10 cellular contexts compared by ENCODE assay signal in the genomic region with DNA sequence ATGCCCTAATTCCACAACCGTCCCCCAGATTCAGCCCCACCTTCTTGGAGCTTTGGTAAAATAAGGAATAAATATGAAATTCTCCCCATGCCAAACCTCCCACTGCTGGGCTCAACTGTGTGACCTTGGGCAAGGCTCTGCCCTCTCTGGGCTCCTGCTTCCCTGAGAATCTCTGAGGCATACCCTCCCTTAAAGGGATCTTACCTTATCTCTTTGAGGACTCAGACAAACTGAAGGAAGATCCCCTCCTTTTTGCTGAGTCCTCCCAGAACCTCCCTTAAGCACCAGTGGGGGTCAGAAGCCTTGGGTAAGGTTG. TPM values are rescaled to one million over a fixed set of nuclear protein-coding genes. Genes with fewer than 3 reads are reported as not detected.
A peak's percentile ranks its signal among the peaks of the same experiment; 100 is the strongest.
DNase-seq lines count a peak whose midpoint lies in the region; ATAC-seq and TF ChIP-seq lines count a peak whose summit lies in the region.
"Had no signal": no experiment of that assay in that cellular context is flagged by ENCODE, and none has a peak within 500 bp of the region (broad histone marks: within the 10 kb centered on the region; RNA-seq: fewer than 3 reads in every experiment).

No MANE protein-coding gene starts in this region.

- H3K27ac ChIP-seq in AG04450 (ENCODE audit: low read depth, low read length) (peak overlapping the region; percentile 97), colonic mucosa (peak overlapping the region; percentile 86)

- peaks cover 4% of the 10 kb centered on the region for H3K36me3 Mint-ChIP-seq in nephron (ENCODE audit: low read depth)

- DNase-seq in AG04450 (ENCODE audit: low read depth, low spot score), result no peak
- DNase-seq in HFF-Myc (ENCODE audit: extremely low read depth, low read depth), result no peak
- DNase-seq in colonic mucosa, result no peak
- DNase-seq in RKO (ENCODE audit: low spot score), result no peak
- no peak for DNase-seq in islet precursor cell
- no peak for DNase-seq in cerebellar cortex (ENCODE audit: low spot score)
- DNase-seq: effector memory CD4-positive, alpha-beta T cell; NCI-H748 treated with DMSO at 0.1 percent for 48 hours had no signal

- peaks cover 8% of the 10 kb centered on the region; the same call in 1 of the 2 replicates for H3K9me3 ChIP-seq in AG04450 (ENCODE audit: control insufficient read depth, insufficient read depth, low read length)
- no peaks in the 10 kb centered on the region for H3K9me3 ChIP-seq in colonic mucosa

- H3K27me3 Mint-ChIP-seq in nephron (ENCODE audit: low read depth), result peaks cover 17% of the 10 kb centered on the region

- H3K36me3 ChIP-seq in colonic mucosa, result no peaks in the 10 kb centered on the region

- no peak for TF ChIP-seq CTCF in AG04450 (IDR thresholded peaks at IDR 0.05; ENCODE audit: low read depth, low read length)
- no peak for TF ChIP-seq CTCF in HFF-Myc (IDR thresholded peaks at IDR 0.05; ENCODE audit: low read depth, low read length, missing control alignments)
- no peak for TF ChIP-seq CTCF in colonic mucosa (IDR thresholded peaks at IDR 0.05)
- TF ChIP-seq CTCF in nephron (IDR thresholded peaks at IDR 0.05; ENCODE audit: unreplicated experiment in 3 of 3), result no peak

- peak overlapping the region; percentile 94 to 98 (median 95) for H3K27ac Mint-ChIP-seq in nephron

- peak overlapping the region; percentile 87 for H3K4me3 ChIP-seq in AG04450 (ENCODE audit: low read depth, low read length)
- H3K4me3 ChIP-seq in HFF-Myc (replicated peaks; ENCODE audit: low read depth, low read length), result peak overlapping the region; percentile 58
- H3K4me3 ChIP-seq in colonic mucosa, result no peak overlapping the region

- H3K4me3 Mint-ChIP-seq in nephron, result peak overlapping the region; percentile 89 to 91 (median 91)

- H3K27me3 ChIP-seq in AG04450 (ENCODE audit: control insufficient read depth, insufficient read depth, low read length) (no peaks in the 10 kb centered on the region), colonic mucosa (no peaks in the 10 kb centered on the region)

- CTCF ChIA-PET in AG04450 (lab: Charles Lee), result interaction anchor here (1.2 to 3.9 kb wide), 4 partner anchors 13 to 71 kb away, joined by 3 to 98 read pairs (median 37); a partner anchor contains a TSS

- intact Hi-C loops in colonic mucosa (cut with DNase I), result no loop called here

- H3K4me1 Mint-ChIP-seq in nephron, result peaks cover 35% of the 10 kb centered on the region

- peak overlapping the region in 1 of 2 donors; percentile 51 for H3K9ac ChIP-seq in colonic mucosa (ENCODE audit: low read depth in 2 of 2, low read length in 2 of 2)

- H3K4me1 ChIP-seq in colonic mucosa, result peaks cover 5% of the 10 kb centered on the region

- H3K9me3 Mint-ChIP-seq in nephron, result peaks cover 3% of the 10 kb centered on the region

- POLR2A ChIA-PET in AG04450 (lab: Yijun Ruan, JAX), result interaction anchor here (1.6 to 3.1 kb wide), 6 partner anchors 11 to 34 kb away, joined by 5 to 99 read pairs (median 14); a partner anchor contains a TSS

- ATAC-seq in GM18907 (IDR thresholded peaks at IDR 0.05; ENCODE audit: unreplicated experiment), result no peak

RNA-seq across cellular contexts. Expression of a gene that starts 2.7 kb away (rescaled TPM):
- polyA plus RNA-seq in AG04450 (2011; rRNA removed), result 105 and 128 TPM in 2 replicates
- polyA minus RNA-seq in AG04450 (2011; rRNA and poly(A)+ RNA removed), result 55.9 and 67.4 TPM in 2 replicates
- 1 to 10 TPM; 4.9 to 8.8 TPM for total RNA-seq in colonic mucosa

RNA-seq across cellular contexts. Expression of a gene that starts 22.1 kb away (rescaled TPM):
- 6.7 and 9.0 TPM in 2 replicates for polyA plus RNA-seq in AG04450 (2011; rRNA removed)
- polyA minus RNA-seq in AG04450 (2011; rRNA and poly(A)+ RNA removed), result 5.7 and 5.9 TPM in 2 replicates
- total RNA-seq in colonic mucosa, result 10 to 100 TPM; 11.6 to 20.0 TPM

RNA-seq across cellular contexts. Expression of a gene that starts 22.4 kb away (rescaled TPM):
- polyA plus RNA-seq in AG04450 (2011; rRNA removed), result not detected in 2 replicates
- not detected in 2 replicates for polyA minus RNA-seq in AG04450 (2011; rRNA and poly(A)+ RNA removed)
- under 1 TPM; 0.37 to 0.47 TPM for total RNA-seq in colonic mucosa

RNA-seq across cellular contexts. Expression of a gene that starts 25.2 kb away (rescaled TPM):
- polyA plus RNA-seq in AG04450 (2011; rRNA removed), result 126 and 140 TPM in 2 replicates
- polyA minus RNA-seq in AG04450 (2011; rRNA and poly(A)+ RNA removed), result 175 and 209 TPM in 2 replicates
- 100 to 1,000 TPM in 1 of 2 donors, 10 to 100 TPM in 1; 87.4 to 159 TPM for total RNA-seq in colonic mucosa

RNA-seq across cellular contexts. Expression of a gene that starts 30.8 kb away (rescaled TPM):
- 35.2 and 39.3 TPM in 2 replicates for polyA plus RNA-seq in AG04450 (2011; rRNA removed)
- 12.9 and 15.2 TPM in 2 replicates for polyA minus RNA-seq in AG04450 (2011; rRNA and poly(A)+ RNA removed)
- 10 to 100 TPM; 31.1 to 64.6 TPM for total RNA-seq in colonic mucosa
